In the genomic region with DNA sequence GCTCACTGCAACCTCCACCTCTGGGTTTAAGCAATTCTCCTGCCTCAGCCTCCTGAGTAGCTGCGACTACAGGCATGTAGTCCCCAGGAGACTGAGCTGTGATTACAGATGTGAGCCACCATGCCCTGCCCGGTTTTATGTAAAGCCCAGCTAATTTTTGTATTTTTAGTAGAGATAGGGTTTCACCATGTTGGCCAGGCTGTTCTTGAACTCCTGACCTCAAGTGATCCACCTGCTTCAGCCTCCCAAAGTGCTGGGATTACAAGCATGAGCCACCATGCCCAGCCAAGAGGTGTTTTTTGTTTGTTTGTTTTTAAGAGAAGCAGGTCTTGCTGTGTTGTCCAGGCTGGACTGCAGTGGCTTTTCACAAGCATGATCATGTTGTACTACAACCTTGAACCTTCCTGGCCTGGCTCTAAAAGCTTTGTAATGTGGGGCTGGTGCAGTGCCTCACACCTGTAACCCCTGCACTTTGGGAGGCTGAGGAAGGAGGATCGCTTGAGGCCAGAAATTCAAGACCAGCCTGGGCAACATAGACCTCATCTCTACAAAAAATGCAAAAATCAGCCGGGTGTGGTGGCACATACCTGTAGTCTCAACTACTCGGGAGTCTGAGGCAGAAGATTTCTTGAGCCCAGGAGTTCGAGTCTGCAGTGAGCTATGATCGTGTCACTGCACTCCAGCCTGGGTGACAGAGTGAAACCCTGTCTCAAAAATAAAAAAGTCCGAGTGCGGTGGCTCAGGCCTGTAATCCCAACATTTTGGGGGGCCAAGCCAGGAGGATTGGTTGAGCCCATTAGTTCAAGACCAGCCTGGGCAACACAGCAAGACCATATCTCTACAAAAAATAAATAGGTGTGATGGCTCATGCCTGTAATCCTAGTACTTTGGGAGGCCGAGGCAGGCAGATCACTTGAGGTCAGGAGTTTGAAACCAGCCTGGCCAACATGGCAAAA, we compare ENCODE assay signal across 8 cellular contexts.
DNase-seq lines count a peak whose midpoint lies in the region; ATAC-seq, FAIRE-seq and TF ChIP-seq lines count a peak whose summit lies in the region.
"Not testable (repeated sequence)": the region's sequence is repeated elsewhere in the genome, so short reads cannot be mapped to it uniquely, and the experiment has no call there.

No MANE protein-coding gene starts in this region.

- peak overlapping the region; percentile 38; the same call in 1 of the 2 replicates for H2BK120ac ChIP-seq in IMR-90 (ENCODE audit: low read depth, low read length)

- H2AK9ac ChIP-seq in IMR-90 (replicated peaks; ENCODE audit: low read depth, low read length, poor library complexity), result not testable (repeated sequence)

- not testable (repeated sequence) for BruUV-seq in IMR-90 (replicated peaks; lab: Mats Ljungman, UMichigan); GM12878 (replicated peaks; lab: Mats Ljungman, UMichigan); HepG2 (replicated peaks; lab: Mats Ljungman, UMichigan)

- RAD21 ChIA-PET in GM12878 (lab: Charles Lee; ENCODE audit: unreplicated experiment), result not testable (repeated sequence)

- in situ Hi-C loops in IMR-90 (cut with MboI; ENCODE audit: low sequenced_read_pairs); GM12878 (cut with MboI); HepG2 (cut with HindIII; ENCODE audit: extremely low pct_ligation_motif_present, low pct_unique_long_range_greater_than_20kb); gastrocnemius medialis (cut with MboI; ENCODE audit: low sequenced_read_pairs in 4 of 4): not testable (repeated sequence)

- not testable (repeated sequence) for H4K5ac ChIP-seq in IMR-90 (ENCODE audit: low read depth, low read length)

- not testable (repeated sequence) for H2AFZ ChIP-seq in IMR-90 (replicated peaks; ENCODE audit: low read length, poor library complexity); GM12878 (ENCODE audit: control insufficient read depth, low read depth, low read length); HepG2 (ENCODE audit: low read length)

- ATAC-seq in IMR-90 (ENCODE audit: low read depth); GM12878; HepG2; psoas muscle; gastrocnemius medialis: not testable (repeated sequence)

- WGBS in IMR-90 (ENCODE audit: extremely low coverage in 2 of 2, insufficient read length in 1 of 2), 2 experiments, result 94% methylated on average over 3 of the region's 10 CpGs; no CpG with 5 or more reads in 1 of the 2 experiments
- WGBS in GM12878 (ENCODE audit: insufficient coverage, insufficient replicate concordance, low lambda C conversion rate, missing lambda C conversion rate), result 83% methylated on average over 10 of the region's 10 CpGs
- 94% methylated on average over 10 of the region's 10 CpGs for WGBS in HepG2 (ENCODE audit: low lambda C conversion rate)
- WGBS in psoas muscle, 3 donors, result 73 to 86% (median 77%) methylated on average over 10 of the region's 10 CpGs

- dilution Hi-C loops in IMR-90 (cut with HindIII; ENCODE audit: low sequenced_read_pairs, unreplicated experiment), result not testable (repeated sequence)

- not testable (repeated sequence) for H3K9me3 ChIP-seq in HEK293 (ENCODE audit: control insufficient read depth, insufficient read depth, low read depth, low read length); IMR-90 (ENCODE audit: control insufficient read depth, insufficient read depth, low read length); GM12878 (replicated peaks; ENCODE audit: control insufficient read depth, insufficient read depth, low read length); HepG2 (ENCODE audit: low read length); psoas muscle; gastrocnemius medialis

- peak overlapping the region; percentile 40; the same call in 1 of the 2 replicates for H2AK5ac ChIP-seq in IMR-90 (ENCODE audit: low read depth, low read length)

- H3K56ac ChIP-seq in IMR-90 (ENCODE audit: extremely low read depth, insufficient read depth, low read length), result not testable (repeated sequence)

- SMC1A ChIA-PET in GM12878 (lab: Charles Lee; ENCODE audit: uncharacterized antibody, unreplicated experiment), result interaction anchor here (1.5 kb wide), 1 partner anchor 12 kb away, joined by 3 read pairs; no protein-coding TSS in a partner anchor

- TF ChIP-seq CTCF in C4-2B (conservative IDR thresholded peaks at IDR 0.05); HEK293 (tag by site-specific recombination; IDR thresholded peaks at IDR 0.05); IMR-90 (conservative IDR thresholded peaks at IDR 0.05; ENCODE audit: low read depth, low read length); GM12878 (IDR thresholded peaks at IDR 0.05 in 2 of 3, conservative IDR thresholded peaks at IDR 0.05 in 1 of 3; ENCODE audit: control insufficient read depth in 2 of 3, extremely low read depth in 1 of 3, insufficient read depth in 1 of 3, low read depth in 3 of 3, low read length in 3 of 3); HepG2 (CRISPR knock-in tag; IDR thresholded peaks at IDR 0.05); psoas muscle (IDR thresholded peaks at IDR 0.05); gastrocnemius medialis (IDR thresholded peaks at IDR 0.05 in 4 of 5, conservative IDR thresholded peaks at IDR 0.05 in 1 of 5): not testable (repeated sequence)

- H3K79me1 ChIP-seq in IMR-90 (ENCODE audit: low read depth in 1 of 2, low read length in 2 of 2), result not testable (repeated sequence)

- peak; percentile 35 for FAIRE-seq in GM12878 (lab: Jason Lieb, UNC)
- FAIRE-seq in HepG2 (lab: Jason Lieb, UNC), result not testable (repeated sequence)

- TF ChIP-seq POLR2A in IMR-90 (IDR thresholded peaks at IDR 0.05; ENCODE audit: low read depth, low read length); GM12878 (IDR thresholded peaks at IDR 0.05; ENCODE audit: low read depth, low read length); HepG2 (IDR thresholded peaks at IDR 0.05; ENCODE audit: insufficient read depth in 1 of 2, low read depth in 2 of 2, low read length in 2 of 2); gastrocnemius medialis (IDR thresholded peaks at IDR 0.05): not testable (repeated sequence)

- TF ChIP-seq RAD21 in IMR-90 (IDR thresholded peaks at IDR 0.05; ENCODE audit: low read length); GM12878 (IDR thresholded peaks at IDR 0.05; ENCODE audit: insufficient read depth, low read depth, low read length); HepG2 (CRISPR knock-in tag; IDR thresholded peaks at IDR 0.05): not testable (repeated sequence)

- TF ChIP-seq EP300 in GM12878 (IDR thresholded peaks at IDR 0.05; ENCODE audit: borderline replicate concordance in 1 of 2, control insufficient read depth in 1 of 2, low read depth in 2 of 2, low read length in 2 of 2); HepG2 (IDR thresholded peaks at IDR 0.05; ENCODE audit: low read depth in 2 of 2, low read length in 2 of 2); HepG2 (CRISPR knock-in tag; IDR thresholded peaks at IDR 0.05; ENCODE audit: borderline replicate concordance): not testable (repeated sequence)

- peak overlapping the region; percentile 33; the same call in 1 of the 2 replicates for H2BK20ac ChIP-seq in IMR-90 (ENCODE audit: low read depth, low read length)

- H4K20me1 ChIP-seq in IMR-90 (ENCODE audit: insufficient read depth, low read length); GM12878 (ENCODE audit: control insufficient read depth, insufficient read depth); HepG2 (ENCODE audit: insufficient read depth, low read length): not testable (repeated sequence)

- not testable (repeated sequence) for H3K23ac ChIP-seq in IMR-90 (ENCODE audit: low read depth, low read length)

- not testable (repeated sequence) for H2BK5ac ChIP-seq in IMR-90 (ENCODE audit: low read depth, low read length, poor library complexity, severe bottlenecking)

- DNase-seq in DMS53 (lab: John Stamatoyannopoulos, UW), result peak; percentile 3
- DNase-seq in IMR-90; GM12878 (ENCODE audit: low read depth, low spot score); HepG2 (ENCODE audit: low spot score); psoas muscle; gastrocnemius medialis: not testable (repeated sequence)

- peaks cover 19% of the 10 kb centered on the region for H3K9me1 ChIP-seq in IMR-90 (ENCODE audit: insufficient read depth, low read length)

- not testable (repeated sequence) for H3K4me2 ChIP-seq in IMR-90 (ENCODE audit: low read depth, low read length); GM12878 (ENCODE audit: control insufficient read depth, insufficient read depth); HepG2 (ENCODE audit: low read depth, low read length)

- POLR2A ChIA-PET in HEK293 (lab: Yijun Ruan, JAX); IMR-90 (lab: Charles Lee; ENCODE audit: unreplicated experiment); GM12878 (lab: Charles Lee): not testable (repeated sequence)
- POLR2A ChIA-PET in HepG2 (lab: Yijun Ruan, JAX), result interaction anchor here (2.8 kb wide), 1 partner anchor 68 kb away, joined by 6 read pairs; the partner anchor contains the start of gene STRN3

- H3K79me2 ChIP-seq in GM12878 (ENCODE audit: control insufficient read depth, insufficient read depth, low read length); HepG2 (ENCODE audit: insufficient read depth, low read length): not testable (repeated sequence)

- H3K14ac ChIP-seq in IMR-90 (replicated peaks; ENCODE audit: low read depth, low read length), result not testable (repeated sequence)

- H4K91ac ChIP-seq in IMR-90 (ENCODE audit: insufficient read depth, low read depth, low read length), result peak overlapping the region; percentile 18; the same call in 1 of the 2 replicates

- H3K36me3 ChIP-seq in HEK293 (ENCODE audit: control insufficient read depth in 2 of 2, insufficient read depth in 1 of 2, low read length in 2 of 2) (peaks cover 6 to 23% of the 10 kb centered on the region in 2 experiments), psoas muscle (ENCODE audit: insufficient read depth in 1 of 2, low read depth in 1 of 2) (peaks cover 2 to 26% of the 10 kb centered on the region in 2 donors), gastrocnemius medialis (peaks cover 2 to 21% of the 10 kb centered on the region in 2 donors)
- H3K36me3 ChIP-seq in IMR-90 (ENCODE audit: control insufficient read depth, insufficient read depth, low read length); GM12878 (ENCODE audit: control insufficient read depth in 2 of 2, insufficient read depth in 2 of 2, low read length in 1 of 2); HepG2 (replicated peaks in 1 of 2; ENCODE audit: control insufficient read depth in 1 of 2, insufficient read depth in 2 of 2, low read length in 2 of 2): not testable (repeated sequence)

- H3K4me1 ChIP-seq in HEK293 (ENCODE audit: control insufficient read depth, insufficient read depth, low read length) (peaks cover 16% of the 10 kb centered on the region), IMR-90 (ENCODE audit: control insufficient read depth, insufficient read depth, low read length) (peaks cover 22% of the 10 kb centered on the region), HepG2 (ENCODE audit: insufficient read depth, low read length) (peaks cover 37% of the 10 kb centered on the region), psoas muscle (peaks cover 33% of the 10 kb centered on the region), gastrocnemius medialis (peaks cover 22 to 30% of the 10 kb centered on the region in 2 donors)
- H3K4me1 ChIP-seq in GM12878 (ENCODE audit: control insufficient read depth, insufficient read depth, low read length), result not testable (repeated sequence)

- H3K4ac ChIP-seq in IMR-90 (ENCODE audit: low read depth, low read length), result 0 out of 2 replicates have a peak overlapping the region, but pooled peaks have one; percentile 3

- 0 out of 3 replicates have a peak overlapping the region, but pooled peaks have one; percentile 23 for H2BK15ac ChIP-seq in IMR-90 (ENCODE audit: low read depth, low read length)

- H3K27me3 ChIP-seq in IMR-90 (ENCODE audit: control insufficient read depth, insufficient read depth, low read length); GM12878 (replicated peaks in 1 of 2; ENCODE audit: control insufficient read depth in 2 of 2, insufficient read depth in 2 of 2, low read length in 1 of 2); HepG2 (ENCODE audit: control insufficient read depth in 1 of 2, insufficient read depth in 2 of 2, low read length in 2 of 2); psoas muscle (ENCODE audit: insufficient read depth in 3 of 3, low read length in 2 of 3); gastrocnemius medialis: not testable (repeated sequence)

- H3K27ac ChIP-seq in C4-2B (peak overlapping the region; percentile 59), psoas muscle (peak overlapping the region; percentile 95), gastrocnemius medialis (peak overlapping the region; percentile 84 to 95 (median 92))
- H3K27ac ChIP-seq in HEK293 (ENCODE audit: extremely low read depth, low read depth, low read length); IMR-90 (ENCODE audit: insufficient read depth, low read length); GM12878 (ENCODE audit: control insufficient read depth, insufficient read depth); HepG2 (ENCODE audit: extremely low read length, insufficient read depth, low read length): not testable (repeated sequence)

- intact Hi-C loops in IMR-90 (cut with micrococcal nuclease); GM12878 (cut with micrococcal nuclease; ENCODE audit: unreplicated experiment); HepG2 (cut with micrococcal nuclease; ENCODE audit: unreplicated experiment); psoas muscle (cut with DNase I): not testable (repeated sequence)
- intact Hi-C loops in gastrocnemius medialis (cut with DNase I; ENCODE audit: low total_unique reads), result loop anchor here (2.0 to 10.0 kb wide), 3 partner anchors 115 to 1411 kb away; no protein-coding TSS in a partner anchor

- not testable (repeated sequence) for H3K4me3 ChIP-seq in HEK293 (ENCODE audit: low read depth, low read length); IMR-90 (ENCODE audit: insufficient read depth, low read depth, low read length); GM12878; HepG2 (replicated peaks in 1 of 3; ENCODE audit: insufficient read depth in 1 of 3, low read depth in 2 of 3, low read length in 3 of 3); psoas muscle; gastrocnemius medialis

- CTCF ChIA-PET in HEK293 (lab: Yijun Ruan, JAX); HepG2 (lab: Yijun Ruan, JAX; ENCODE audit: low intra/inter-chr PET ratio, low total read pairs): not testable (repeated sequence)
- CTCF ChIA-PET in IMR-90 (lab: Yijun Ruan, JAX) (interaction anchor here (0.5 kb wide), 1 partner anchor 142 kb away, joined by 3 read pairs; no protein-coding TSS in a partner anchor), GM12878 (lab: Yijun Ruan, JAX) (interaction anchor here (2.7 kb wide), 1 partner anchor 12 kb away, joined by 11 read pairs; no protein-coding TSS in a partner anchor)

- not testable (repeated sequence) for H3K9ac ChIP-seq in IMR-90 (ENCODE audit: low read depth, low read length); GM12878 (ENCODE audit: control insufficient read depth, insufficient read depth, low read length); HepG2 (ENCODE audit: insufficient read depth, low read depth, low read length)

- H4K8ac ChIP-seq in IMR-90 (ENCODE audit: low read depth in 2 of 2, low read length in 2 of 2), result not testable (repeated sequence)

- not testable (repeated sequence) for H3K18ac ChIP-seq in IMR-90 (ENCODE audit: low read depth, low read length)
